In genomic region chr6:139868576-139868975, GRCh38 we compare ENCODE assay signal across 1 cellular context.
TF ChIP-seq lines count a peak whose summit lies in the region.

No MANE protein-coding gene starts in this region.

TF ChIP-seq in endothelial cell of umbilical vein, 7 proteins besides CTCF, POLR2A, EP300 and RAD21 (continued from another document):
- TF ChIP-seq MAX (IDR thresholded peaks at IDR 0.05; ENCODE audit: insufficient read depth, insufficient read length) (no peak), EZH2 (IDR thresholded peaks at IDR 0.05; ENCODE audit: borderline replicate concordance, low read depth, low read length, severe bottlenecking) (no peak)
